Comparison of ENCODE assay signal across 28 cellular contexts in the genomic region with DNA sequence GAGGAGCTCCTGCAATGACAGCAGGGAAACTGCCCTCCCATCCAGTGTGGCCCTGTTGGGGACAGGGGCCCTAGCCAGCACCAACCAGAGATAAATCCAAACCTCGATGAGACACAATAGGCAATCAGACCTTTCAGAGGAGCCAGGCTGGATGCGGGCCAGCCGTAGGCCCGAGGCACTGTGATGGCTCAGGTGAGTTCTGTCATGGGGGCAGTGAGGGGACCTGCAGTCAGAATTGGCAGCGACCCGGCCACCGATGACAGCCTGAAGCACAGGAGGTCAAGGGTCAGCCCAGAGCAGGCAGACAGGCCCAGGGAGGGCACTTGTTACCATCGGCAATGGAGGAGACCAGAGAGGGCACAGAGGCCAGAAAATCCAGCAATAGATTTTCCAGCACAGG.
"Had no signal": no experiment of that assay in that cellular context is flagged by ENCODE, and none has a peak within 500 bp of the region (broad histone marks: within the 10 kb centered on the region; RNA-seq: fewer than 3 reads in every experiment).

No MANE protein-coding gene starts in this region.

- H3K36me3 ChIP-seq: ascending aorta, breast epithelium, cardiac muscle cell, esophagus muscularis mucosa, gastrocnemius medialis had no signal

- H3K27me3 ChIP-seq: ascending aorta, breast epithelium, cardiac muscle cell, esophagus muscularis mucosa, foreskin keratinocyte, gastrocnemius medialis had no signal

- H3K4me3 ChIP-seq: ascending aorta, breast epithelium, cardiac muscle cell, coronary artery, esophagus muscularis mucosa, gastrocnemius medialis had no signal

- H3K4me1 ChIP-seq: breast epithelium, foreskin keratinocyte, gastrocnemius medialis had no signal

- ATAC-seq: activated CD4-positive, alpha-beta T cell treated with anti-CD3 and anti-CD28 coated beads for 36 hours; activated naive CD4-positive, alpha-beta T cell treated with anti-CD3 and anti-CD28 coated beads, Interleukin-2, amount 50 U/mL, for 72 hours; activated T-cell treated with anti-CD3 and anti-CD28 coated beads, Interleukin-2, amount 50 U/mL, for 72 hours; effector memory CD8-positive, alpha-beta T cell; foreskin keratinocyte; gastrocnemius medialis had no signal

- H3K9me3 ChIP-seq: ascending aorta, breast epithelium, esophagus muscularis mucosa, gastrocnemius medialis had no signal

- DNase-seq: activated CD4-positive, alpha-beta memory T cell treated with anti-CD3 and anti-CD28 coated beads, Interleukin-2, amount 10 ng/mL, durations not matched to agents 7 days and 5 days; activated CD4-positive, alpha-beta T cell treated with anti-CD3 and anti-CD28 coated beads for 36 hours; activated CD4-positive, alpha-beta T cell treated with anti-CD3 and anti-CD28 coated beads, Interleukin-2, amount 10 ng/mL, durations not matched to agents 24 days and 14 days; activated CD4-positive, CD25-positive, alpha-beta regulatory T cell; activated CD4-positive, CD25-positive, alpha-beta regulatory T cell treated with anti-CD3 and anti-CD28 coated beads, Interleukin-2, amount 50 U/mL, for 72 hours; activated CD8-positive, alpha-beta memory T cell treated with anti-CD3 and anti-CD28 coated beads, Interleukin-2, amount 50 U/mL, for 48 hours; activated gamma-delta T cell; activated naive CD4-positive, alpha-beta T cell; activated naive CD4-positive, alpha-beta T cell treated with anti-CD3 and anti-CD28 coated beads, Interleukin-2, amount 10 ng/mL, durations not matched to agents 7 days and 5 days; activated naive CD8-positive, alpha-beta T cell treated with anti-CD3 and anti-CD28 coated beads, Interleukin-2, amount 10 ng/mL, durations not matched to agents 7 days and 5 days; activated T-cell treated with anti-CD3 and anti-CD28 coated beads for 4 hours; activated T-cell treated with anti-CD3 and anti-CD28 coated beads, Interleukin-2, amount 50 U/mL, for 24 hours; activated T-cell treated with anti-CD3 and anti-CD28 coated beads, Interleukin-2, amount 50 U/mL, for 72 hours; dermis blood vessel endothelial cell; effector CD4-positive, alpha-beta T cell; effector memory CD8-positive, alpha-beta T cell; erythroblast; foreskin keratinocyte; gastrocnemius medialis; glutamatergic neuron; T-helper 1 cell; T-helper 2 cell had no signal

- H3K27ac ChIP-seq: ascending aorta, breast epithelium, cardiac muscle cell, coronary artery, foreskin keratinocyte had no signal
